Comparison of ENCODE assay signal across 11 cellular contexts in the genomic region with DNA sequence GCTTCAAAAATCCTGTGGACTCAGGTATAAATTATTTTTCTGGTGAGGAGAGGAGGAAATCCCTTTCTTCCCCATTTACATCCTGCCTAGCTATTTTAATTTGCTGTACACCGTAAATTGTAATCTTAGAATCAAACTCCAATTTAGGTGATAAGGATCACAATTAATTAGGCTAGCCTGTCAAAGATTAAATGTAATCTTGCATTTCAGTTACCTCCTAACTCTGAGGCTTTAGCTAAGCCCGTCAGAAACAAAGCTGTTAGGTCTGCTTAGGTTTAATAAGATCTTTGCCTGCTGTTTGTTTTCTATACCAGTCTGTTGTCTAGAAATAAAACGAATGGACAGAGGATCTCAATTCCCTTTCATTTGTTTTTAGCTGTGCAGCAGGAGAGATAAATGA. TPM values are rescaled to one million over a fixed set of nuclear protein-coding genes. Genes with fewer than 3 reads are reported as not detected.
DNase-seq lines count a peak whose midpoint lies in the region; ATAC-seq and TF ChIP-seq lines count a peak whose summit lies in the region.
"Had no signal": no experiment of that assay in that cellular context is flagged by ENCODE, and none has a peak within 500 bp of the region (broad histone marks: within the 10 kb centered on the region; RNA-seq: fewer than 3 reads in every experiment).

No MANE protein-coding gene starts in this region.

- no peak for TF ChIP-seq POLR2A in body of pancreas (IDR thresholded peaks at IDR 0.05)
- TF ChIP-seq POLR2A in tibial nerve (IDR thresholded peaks at IDR 0.05): no peak

- 27 to 34% methylated on average over 3 of the region's 3 CpGs for WGBS in body of pancreas, 2 donors
- WGBS in tibial nerve, 2 donors: 36 to 45% methylated on average over 3 of the region's 3 CpGs

- peaks cover 62% of the 10 kb centered on the region for H3K4me1 ChIP-seq in body of pancreas
- peaks cover 2 to 91% (median 82%) of the 10 kb centered on the region in 4 donors for H3K4me1 ChIP-seq in tibial nerve

- H3K27me3 ChIP-seq in body of pancreas (no peaks in the 10 kb centered on the region), tibial nerve (no peaks in the 10 kb centered on the region)

- TF ChIP-seq EP300 in tibial nerve (IDR thresholded peaks at IDR 0.05): no peak

- no peak for DNase-seq in activated T-cell treated with anti-CD3 and anti-CD28 coated beads, Interleukin-2, amount 50 U/mL, for 24 hours
- DNase-seq in activated T-cell treated with anti-CD3 and anti-CD28 coated beads for 4 hours: no peak
- DNase-seq in body of pancreas: no peak
- no peak for DNase-seq in mesothelial cell of epicardium (ENCODE audit: low spot score in 2 of 2, unreplicated experiment in 2 of 2)
- DNase-seq in tibial nerve (ENCODE audit: low spot score in 2 of 2): no peak
- no peak for DNase-seq in AML-193 (lab: John Stamatoyannopoulos, UW)
- no peak for DNase-seq in NCI-H345 treated with DMSO at 0.1 percent for 48 hours (lab: John Stamatoyannopoulos, UW; ENCODE audit: unreplicated experiment)
- DNase-seq in amygdala (lab: John Stamatoyannopoulos, UW): no peak
- DNase-seq: ACHN, erythroblast, GM23248 had no signal

- H3K4me3 ChIP-seq in body of pancreas (no peak overlapping the region), tibial nerve (no peak overlapping the region)
- H3K4me3 ChIP-seq: GM23248 had no signal

- H3K36me3 ChIP-seq in body of pancreas (replicated peaks in 1 of 2; ENCODE audit: insufficient read depth in 1 of 2, low read depth in 2 of 2): no peaks in the 10 kb centered on the region
- H3K36me3 ChIP-seq in tibial nerve: no peaks in the 10 kb centered on the region

- peaks cover 86% of the 10 kb centered on the region for H3K4me1 Mint-ChIP-seq in activated T-cell treated with anti-CD3 and anti-CD28 coated beads, Interleukin-2, amount 50 U/mL, for 24 hours (ENCODE audit: low read depth)
- H3K4me1 Mint-ChIP-seq in mesothelial cell of epicardium: peaks cover 52% of the 10 kb centered on the region

- H3K9me3 ChIP-seq in body of pancreas (no peaks in the 10 kb centered on the region), tibial nerve (no peaks in the 10 kb centered on the region)

- no peak for TF ChIP-seq CTCF in body of pancreas (IDR thresholded peaks at IDR 0.05)
- no peak for TF ChIP-seq CTCF in mesothelial cell of epicardium (IDR thresholded peaks at IDR 0.05; ENCODE audit: unreplicated experiment)
- no peak for TF ChIP-seq CTCF in tibial nerve (IDR thresholded peaks at IDR 0.05)

- ATAC-seq in body of pancreas: no peak

- H3K27me3 Mint-ChIP-seq in activated T-cell treated with anti-CD3 and anti-CD28 coated beads, Interleukin-2, amount 50 U/mL, for 24 hours: no peaks in the 10 kb centered on the region
- no peaks in the 10 kb centered on the region for H3K27me3 Mint-ChIP-seq in mesothelial cell of epicardium (ENCODE audit: low read depth)

- H3K36me3 Mint-ChIP-seq in activated T-cell treated with anti-CD3 and anti-CD28 coated beads, Interleukin-2, amount 50 U/mL, for 24 hours (ENCODE audit: low read depth): peaks cover 1% of the 10 kb centered on the region
- H3K36me3 Mint-ChIP-seq in mesothelial cell of epicardium: peaks cover 12% of the 10 kb centered on the region

- H3K9me3 Mint-ChIP-seq in activated T-cell treated with anti-CD3 and anti-CD28 coated beads, Interleukin-2, amount 50 U/mL, for 24 hours: no peaks in the 10 kb centered on the region
- H3K9me3 Mint-ChIP-seq in mesothelial cell of epicardium: peaks cover 8% of the 10 kb centered on the region

- H3K4me3 Mint-ChIP-seq in activated T-cell treated with anti-CD3 and anti-CD28 coated beads, Interleukin-2, amount 50 U/mL, for 24 hours: peak overlapping the region; percentile 3
- H3K4me3 Mint-ChIP-seq in mesothelial cell of epicardium: peak overlapping the region; percentile 18

- H3K27ac ChIP-seq in body of pancreas (peak overlapping the region; percentile 8 to 62 (median 29)), tibial nerve (peak overlapping the region in 3 of 4 donors; percentile 6 to 88 (median 75))

- peak overlapping the region; percentile 39 for H3K27ac Mint-ChIP-seq in activated T-cell treated with anti-CD3 and anti-CD28 coated beads, Interleukin-2, amount 50 U/mL, for 24 hours
- peak overlapping the region; percentile 75 for H3K27ac Mint-ChIP-seq in mesothelial cell of epicardium

- intact Hi-C loops in body of pancreas (cut with DNase I): no loop called here

RNA-seq across cellular contexts. Expression of a gene that starts 51.5 kb away (rescaled TPM):
- 10 to 100 TPM; 32.4 to 58.7 TPM for total RNA-seq in body of pancreas
- 77.3 to 80.4 TPM (median 79.0 TPM) in 3 replicates for total RNA-seq in mesothelial cell of epicardium
- total RNA-seq in tibial nerve: 100 to 1,000 TPM; 166 to 621 (median 433) TPM
